Comparison of ENCODE assay signal across 10 cellular contexts in the genomic region with DNA sequence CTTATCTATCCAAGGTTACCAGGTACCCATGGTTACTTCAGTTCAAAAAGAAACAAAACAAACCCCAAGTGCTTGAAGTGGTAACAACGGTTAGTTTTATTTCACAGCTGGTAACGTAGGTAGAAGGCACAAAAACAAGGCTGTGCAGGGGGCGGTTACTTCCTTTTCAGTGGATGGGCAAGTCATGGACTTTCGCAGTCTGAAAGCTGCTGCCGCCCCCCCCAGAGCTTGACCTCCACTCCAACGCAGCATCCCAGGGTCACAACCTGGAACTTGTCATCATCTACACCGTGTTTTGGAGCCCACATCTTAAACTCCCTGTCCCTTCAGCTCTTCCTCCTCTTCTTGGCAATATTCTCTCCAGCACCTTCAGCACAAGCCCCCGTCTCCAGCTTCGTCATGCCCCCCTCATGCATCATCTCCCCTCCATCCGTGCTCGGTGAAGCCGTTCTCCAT.
DNase-seq lines count a peak whose midpoint lies in the region; ATAC-seq, FAIRE-seq and TF ChIP-seq lines count a peak whose summit lies in the region.
"Had no signal": no experiment of that assay in that cellular context is flagged by ENCODE, and none has a peak within 500 bp of the region (broad histone marks: within the 10 kb centered on the region; RNA-seq: fewer than 3 reads in every experiment).

No MANE protein-coding gene starts in this region.

- H3K9me3 ChIP-seq in kidney (ENCODE audit: control insufficient read depth in 1 of 2, low read length in 2 of 2), result no peaks in the 10 kb centered on the region
- H3K9me3 ChIP-seq: ascending aorta had no signal

- H3K36me3 Mint-ChIP-seq in activated CD4-positive, alpha-beta T cell treated with anti-CD3 and anti-CD28 coated beads for 36 hours (ENCODE audit: low read depth), result no peaks in the 10 kb centered on the region

- peak overlapping the region; percentile 81 for H3K27ac Mint-ChIP-seq in activated CD4-positive, alpha-beta T cell treated with anti-CD3 and anti-CD28 coated beads for 36 hours

- H3K27me3 Mint-ChIP-seq in activated CD4-positive, alpha-beta T cell treated with anti-CD3 and anti-CD28 coated beads for 36 hours, result peaks cover 2% of the 10 kb centered on the region

- peak; percentile 78 for DNase-seq in activated CD4-positive, alpha-beta T cell treated with anti-CD3 and anti-CD28 coated beads for 36 hours
- DNase-seq in activated naive CD4-positive, alpha-beta T cell treated with anti-CD3 and anti-CD28 coated beads, Interleukin-2, amount 50 U/mL, for 16 hours, result peak; percentile 56
- DNase-seq in stimulated activated CD4-positive, alpha-beta T cell treated with anti-CD3 and anti-CD28 coated beads, Interleukin-4, amount 100 ng/mL, for 1 hour, result peak; percentile 53
- DNase-seq in kidney (no peak), NCI-H187 treated with DMSO at 0.1 percent for 48 hours (lab: John Stamatoyannopoulos, UW) (no peak)
- DNase-seq: DMS79 had no signal

- H3K4me3 ChIP-seq in kidney (ENCODE audit: low read length in 2 of 2), result no peak overlapping the region
- H3K4me3 ChIP-seq: ascending aorta had no signal

- FAIRE-seq in kidney (lab: Jason Lieb, UNC), result no peak

- POLR2A ChIA-PET in activated CD4-positive, alpha-beta T cell treated with anti-CD3 and anti-CD28 coated beads for 36 hours (lab: Charles Lee), result interaction anchor here (0.6 to 1.3 kb wide), 4 partner anchors 19 to 1878 kb away, joined by 3 to 10 read pairs (median 6); no protein-coding TSS in a partner anchor

- TF ChIP-seq CTCF in kidney (IDR thresholded peaks at IDR 0.05; ENCODE audit: borderline replicate concordance, extremely low read depth, insufficient read depth), result no peak

- H3K36me3 ChIP-seq in kidney (ENCODE audit: control insufficient read depth in 1 of 2, insufficient read depth in 2 of 2, low read length in 2 of 2), result no peaks in the 10 kb centered on the region
- H3K36me3 ChIP-seq: ascending aorta had no signal

- H3K4me1 Mint-ChIP-seq in activated CD4-positive, alpha-beta T cell treated with anti-CD3 and anti-CD28 coated beads for 36 hours, result peaks cover 90% of the 10 kb centered on the region

- ATAC-seq in HG03520 (IDR thresholded peaks at IDR 0.05; ENCODE audit: unreplicated experiment) (peak; percentile 51), GM21390 (IDR thresholded peaks at IDR 0.05; ENCODE audit: unreplicated experiment) (no peak), HG03139 (IDR thresholded peaks at IDR 0.05; ENCODE audit: unreplicated experiment) (no peak)
- peak; percentile 25 for ATAC-seq in activated CD4-positive, alpha-beta T cell treated with anti-CD3 and anti-CD28 coated beads for 36 hours

- H3K4me1 ChIP-seq in kidney (ENCODE audit: control insufficient read depth in 1 of 2, insufficient read depth in 1 of 2, low read depth in 1 of 2, low read length in 2 of 2), result peaks cover 0 to 6% of the 10 kb centered on the region in 2 donors
- H3K4me1 ChIP-seq: ascending aorta had no signal

- peak overlapping the region; percentile 40 for H3K4me3 Mint-ChIP-seq in activated CD4-positive, alpha-beta T cell treated with anti-CD3 and anti-CD28 coated beads for 36 hours

- CTCF ChIA-PET in activated CD4-positive, alpha-beta T cell treated with anti-CD3 and anti-CD28 coated beads for 36 hours (lab: Charles Lee), result interaction anchor here (0.7 to 1.9 kb wide), 4 partner anchors 13 to 130 kb away, joined by 3 to 5 read pairs (median 4); no protein-coding TSS in a partner anchor

- H3K9me3 Mint-ChIP-seq in activated CD4-positive, alpha-beta T cell treated with anti-CD3 and anti-CD28 coated beads for 36 hours (ENCODE audit: low read depth), result no peaks in the 10 kb centered on the region

- intact Hi-C loops in activated CD4-positive, alpha-beta T cell treated with anti-CD3 and anti-CD28 coated beads for 36 hours (cut with DNase I, micrococcal nuclease), result loop anchor here (1.0 to 10.0 kb wide), 9 partner anchors 19 to 1217 kb away; partner anchors contain the start of genes CCDC7 (in 2 of the 2) and ARHGAP12 (in 1 of the 2)
- intact Hi-C loops in kidney (cut with DNase I), result no loop called here

- no peak overlapping the region for H3K9ac ChIP-seq in kidney (ENCODE audit: low read length in 2 of 2)

- no peak overlapping the region for H3K27ac ChIP-seq in kidney (ENCODE audit: low read depth in 2 of 2, low read length in 2 of 2)
- H3K27ac ChIP-seq: ascending aorta had no signal

Comparison
In these comparisons a context has a peak if more than half of its experiments do, and no peak if none do; other contexts are left out.
1. ATAC-seq: peak in HG03520 (single experiment) and activated CD4-positive, alpha-beta T cell treated with anti-CD3 and anti-CD28 coated beads for 36 hours (single experiment); none in GM21390 (single experiment) and HG03139 (single experiment).
2. DNase-seq: peak in activated CD4-positive, alpha-beta T cell treated with anti-CD3 and anti-CD28 coated beads for 36 hours (single experiment), activated naive CD4-positive, alpha-beta T cell treated with anti-CD3 and anti-CD28 coated beads, Interleukin-2, amount 50 U/mL, for 16 hours (single experiment) and stimulated activated CD4-positive, alpha-beta T cell treated with anti-CD3 and anti-CD28 coated beads, Interleukin-4, amount 100 ng/mL, for 1 hour (single experiment); none in kidney (single experiment) and NCI-H187 treated with DMSO at 0.1 percent for 48 hours (single experiment).